Comparison of ENCODE assay signal across 2 cellular contexts in genomic region chr1:164613176-164613575, GRCh38.
TF ChIP-seq lines count a peak whose summit lies in the region.

No MANE protein-coding gene starts in this region.

TF ChIP-seq in GM23338, 12 proteins besides CTCF, POLR2A, EP300 and RAD21 (continued from another document):
- no peak for TF ChIP-seq ZNF462 (CRISPR knock-in tag; IDR thresholded peaks at IDR 0.05)
- TF ChIP-seq JUNB (IDR thresholded peaks at IDR 0.05; ENCODE audit: unreplicated experiment): no peak

TF ChIP-seq in SK-N-SH, 30 proteins besides CTCF, POLR2A, EP300 and RAD21 (continued from another document):
- no peak for TF ChIP-seq ZBTB33 (IDR thresholded peaks at IDR 0.05; ENCODE audit: borderline replicate concordance, low read depth)
TF ChIP-seq in SK-N-SH: peak in this region for 1.
